7 cellular contexts compared by ENCODE assay signal in the genomic region with DNA sequence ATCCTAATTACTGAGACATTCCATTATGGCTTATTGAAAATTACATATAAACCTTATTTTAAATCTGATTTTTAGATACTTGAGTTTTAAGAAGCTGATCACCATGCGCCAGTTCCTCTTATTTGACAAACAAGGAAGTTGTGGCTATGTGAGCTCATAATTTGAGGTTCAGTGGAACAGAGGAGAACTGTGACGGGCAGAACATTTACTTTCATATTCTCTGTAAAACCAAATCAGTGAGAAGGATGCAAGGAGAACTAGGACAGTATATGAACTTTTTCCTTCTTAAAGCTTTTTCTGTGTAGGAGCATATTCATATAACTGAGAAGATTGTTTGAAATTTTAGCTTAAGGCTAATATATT.
DNase-seq lines count a peak whose midpoint lies in the region; ATAC-seq lines count a peak whose summit lies in the region.

No MANE protein-coding gene starts in this region.

- H3K27ac Mint-ChIP-seq in central memory CD8-positive, alpha-beta T cell (ENCODE audit: low read depth): peak overlapping the region; percentile 98

- no peaks in the 10 kb centered on the region for H3K36me3 ChIP-seq in KOPT-K1 (ENCODE audit: insufficient read depth, low read length)

- peaks cover 16% of the 10 kb centered on the region for H3K36me3 Mint-ChIP-seq in central memory CD8-positive, alpha-beta T cell (ENCODE audit: insufficient read depth)

- no peaks in the 10 kb centered on the region for H3K27me3 Mint-ChIP-seq in central memory CD8-positive, alpha-beta T cell

- H3K4me1 Mint-ChIP-seq in central memory CD8-positive, alpha-beta T cell: peaks cover 57% of the 10 kb centered on the region

- DNase-seq in central memory CD8-positive, alpha-beta T cell (ENCODE audit: low spot score in 2 of 2): peak in 1 of 2 donors; percentile 32
- DNase-seq in NCI-H774 (lab: John Stamatoyannopoulos, UW): no peak
- DNase-seq in NCI-H69 (lab: John Stamatoyannopoulos, UW): no peak
- DNase-seq in AG08395 (ENCODE audit: low spot score): no peak

- peak overlapping the region; percentile 73 for H3K4me3 Mint-ChIP-seq in central memory CD8-positive, alpha-beta T cell

- peaks cover under 1% of the 10 kb centered on the region for H3K9me3 ChIP-seq in KOPT-K1 (ENCODE audit: insufficient read depth, low read length, poor library complexity, severe bottlenecking)

- ATAC-seq in GM18520 (IDR thresholded peaks at IDR 0.05; ENCODE audit: unreplicated experiment) (peak; percentile 62), GM21529 (IDR thresholded peaks at IDR 0.05; ENCODE audit: unreplicated experiment) (peak; percentile 82)
- ATAC-seq in central memory CD8-positive, alpha-beta T cell (replicated peaks; ENCODE audit: extremely low read depth, poor library complexity, severe bottlenecking): peak; percentile 78

- H3K27ac ChIP-seq in KOPT-K1 (ENCODE audit: low read depth, low read length, poor library complexity, severe bottlenecking): peak overlapping the region; percentile 80

- no peaks in the 10 kb centered on the region for H3K9me3 Mint-ChIP-seq in central memory CD8-positive, alpha-beta T cell
